In genomic region chr5:98783051-98783649, GRCh38 we compare ENCODE assay signal across 1 cellular context.
TF ChIP-seq lines count a peak whose summit lies in the region.

No MANE protein-coding gene starts in this region.

TF ChIP-seq in SK-N-SH, 30 proteins besides CTCF, POLR2A, EP300 and RAD21 (continued from another document):
- TF ChIP-seq, protein P1, sequence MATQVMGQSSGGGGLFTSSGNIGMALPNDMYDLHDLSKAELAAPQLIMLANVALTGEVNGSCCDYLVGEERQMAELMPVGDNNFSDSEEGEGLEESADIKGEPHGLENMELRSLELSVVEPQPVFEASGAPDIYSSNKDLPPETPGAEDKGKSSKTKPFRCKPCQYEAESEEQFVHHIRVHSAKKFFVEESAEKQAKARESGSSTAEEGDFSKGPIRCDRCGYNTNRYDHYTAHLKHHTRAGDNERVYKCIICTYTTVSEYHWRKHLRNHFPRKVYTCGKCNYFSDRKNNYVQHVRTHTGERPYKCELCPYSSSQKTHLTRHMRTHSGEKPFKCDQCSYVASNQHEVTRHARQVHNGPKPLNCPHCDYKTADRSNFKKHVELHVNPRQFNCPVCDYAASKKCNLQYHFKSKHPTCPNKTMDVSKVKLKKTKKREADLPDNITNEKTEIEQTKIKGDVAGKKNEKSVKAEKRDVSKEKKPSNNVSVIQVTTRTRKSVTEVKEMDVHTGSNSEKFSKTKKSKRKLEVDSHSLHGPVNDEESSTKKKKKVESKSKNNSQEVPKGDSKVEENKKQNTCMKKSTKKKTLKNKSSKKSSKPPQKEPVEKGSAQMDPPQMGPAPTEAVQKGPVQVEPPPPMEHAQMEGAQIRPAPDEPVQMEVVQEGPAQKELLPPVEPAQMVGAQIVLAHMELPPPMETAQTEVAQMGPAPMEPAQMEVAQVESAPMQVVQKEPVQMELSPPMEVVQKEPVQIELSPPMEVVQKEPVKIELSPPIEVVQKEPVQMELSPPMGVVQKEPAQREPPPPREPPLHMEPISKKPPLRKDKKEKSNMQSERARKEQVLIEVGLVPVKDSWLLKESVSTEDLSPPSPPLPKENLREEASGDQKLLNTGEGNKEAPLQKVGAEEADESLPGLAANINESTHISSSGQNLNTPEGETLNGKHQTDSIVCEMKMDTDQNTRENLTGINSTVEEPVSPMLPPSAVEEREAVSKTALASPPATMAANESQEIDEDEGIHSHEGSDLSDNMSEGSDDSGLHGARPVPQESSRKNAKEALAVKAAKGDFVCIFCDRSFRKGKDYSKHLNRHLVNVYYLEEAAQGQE (IDR thresholded peaks at IDR 0.05; ENCODE audit: low read depth, low read length), result no peak
- TF ChIP-seq, protein P2, sequence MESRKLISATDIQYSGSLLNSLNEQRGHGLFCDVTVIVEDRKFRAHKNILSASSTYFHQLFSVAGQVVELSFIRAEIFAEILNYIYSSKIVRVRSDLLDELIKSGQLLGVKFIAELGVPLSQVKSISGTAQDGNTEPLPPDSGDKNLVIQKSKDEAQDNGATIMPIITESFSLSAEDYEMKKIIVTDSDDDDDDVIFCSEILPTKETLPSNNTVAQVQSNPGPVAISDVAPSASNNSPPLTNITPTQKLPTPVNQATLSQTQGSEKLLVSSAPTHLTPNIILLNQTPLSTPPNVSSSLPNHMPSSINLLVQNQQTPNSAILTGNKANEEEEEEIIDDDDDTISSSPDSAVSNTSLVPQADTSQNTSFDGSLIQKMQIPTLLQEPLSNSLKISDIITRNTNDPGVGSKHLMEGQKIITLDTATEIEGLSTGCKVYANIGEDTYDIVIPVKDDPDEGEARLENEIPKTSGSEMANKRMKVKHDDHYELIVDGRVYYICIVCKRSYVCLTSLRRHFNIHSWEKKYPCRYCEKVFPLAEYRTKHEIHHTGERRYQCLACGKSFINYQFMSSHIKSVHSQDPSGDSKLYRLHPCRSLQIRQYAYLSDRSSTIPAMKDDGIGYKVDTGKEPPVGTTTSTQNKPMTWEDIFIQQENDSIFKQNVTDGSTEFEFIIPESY (IDR thresholded peaks at IDR 0.05; ENCODE audit: borderline replicate concordance, low read depth), result no peak
- TF ChIP-seq SIN3A (IDR thresholded peaks at IDR 0.05; ENCODE audit: borderline replicate concordance, low read depth, low read length) (no peak), YY1 (IDR thresholded peaks at IDR 0.05; ENCODE audit: low read depth) (no peak), MXI1 (IDR thresholded peaks at IDR 0.05; ENCODE audit: low read depth, low read length) (no peak), POLR2AphosphoS5 (IDR thresholded peaks at IDR 0.05; ENCODE audit: low read depth, low read length) (no peak; the same call in 1 of the 2 replicates)
TF ChIP-seq in SK-N-SH: peak in this region for 0.
